ENCODE assay signal across 13 cellular contexts in genomic region chr6:83183082-83183828, GRCh38. TPM values are rescaled to one million over a fixed set of nuclear protein-coding genes. Genes with fewer than 3 reads are reported as not detected.
DNase-seq lines count a peak whose midpoint lies in the region; ATAC-seq, FAIRE-seq and TF ChIP-seq lines count a peak whose summit lies in the region.
"Had no signal": no experiment of that assay in that cellular context is flagged by ENCODE, and none has a peak within 500 bp of the region (broad histone marks: within the 10 kb centered on the region; RNA-seq: fewer than 3 reads in every experiment).

No MANE protein-coding gene starts in this region.

- ATAC-seq in HG03469 (IDR thresholded peaks at IDR 0.05; ENCODE audit: unreplicated experiment): no peak

- FAIRE-seq in RCC 7860 (lab: Jason Lieb, UNC): peak; percentile 97

- DNase-seq in AG10803 (ENCODE audit: low read depth) (peak; percentile 90), RCC 7860 (ENCODE audit: low spot score) (peak; percentile 96), epithelial cell of esophagus (ENCODE audit: low read depth) (peak; percentile 94), NCI-H446 treated with DMSO at 0.1 percent for 48 hours (lab: John Stamatoyannopoulos, UW) (no peak), NCI-H748 treated with DMSO at 0.1 percent for 48 hours (lab: John Stamatoyannopoulos, UW) (no peak), A673 (ENCODE audit: low spot score) (no peak)
- DNase-seq: activated CD4-positive, alpha-beta T cell treated with anti-CD3 and anti-CD28 coated beads for 1 hour; activated naive CD8-positive, alpha-beta T cell treated with anti-CD3 and anti-CD28 coated beads, Interleukin-2, amount 10 ng/mL, durations not matched to agents 7 days and 5 days; CD4-positive, alpha-beta memory T cell; head of caudate nucleus had no signal

- no TSS peak for BruUV-seq in A673 (replicated peaks; lab: Mats Ljungman, UMichigan)

- H3K4me3 ChIP-seq in AG10803 (ENCODE audit: low read length) (no peak overlapping the region), epithelial cell of esophagus (ENCODE audit: low read length) (no peak overlapping the region), mesodermal cell (ENCODE audit: extremely low read depth, insufficient read depth, low read length, poor library complexity, severe bottlenecking) (no peak overlapping the region), A673 (ENCODE audit: low read depth, low read length, poor library complexity, severe bottlenecking) (no peak overlapping the region)

- no peak for TF ChIP-seq CTCF in AG10803 (conservative IDR thresholded peaks at IDR 0.05; ENCODE audit: low read length)
- TF ChIP-seq CTCF in epithelial cell of esophagus (IDR thresholded peaks at IDR 0.05; ENCODE audit: insufficient read depth, low read depth, low read length, missing control alignments): no peak
- TF ChIP-seq CTCF in A673 (conservative IDR thresholded peaks at IDR 0.05; ENCODE audit: low read depth, low read length): no peak

- POLR2A ChIA-PET in A673 (lab: Charles Lee; ENCODE audit: low non-redundant PET): interaction anchor here (0.5 kb wide), 1 partner anchor 32 kb away, joined by 3 read pairs; no protein-coding TSS in a partner anchor

- H3K4me1 ChIP-seq in mesodermal cell (ENCODE audit: control insufficient read depth, insufficient read depth, low read length, poor library complexity, severe bottlenecking): peaks cover 14% of the 10 kb centered on the region
- H3K4me1 ChIP-seq in A673 (ENCODE audit: insufficient read depth, low read length, poor library complexity, severe bottlenecking): peaks cover 2% of the 10 kb centered on the region

- H3K27me3 ChIP-seq in A673 (replicated peaks; ENCODE audit: insufficient read depth, low read depth, low read length, poor library complexity): no peaks in the 10 kb centered on the region
- H3K27me3 ChIP-seq: neutrophil had no signal

- intact Hi-C loops in A673 (cut with micrococcal nuclease; ENCODE audit: unreplicated experiment): no loop called here

- H3K36me3 ChIP-seq in mesodermal cell (ENCODE audit: control insufficient read depth, insufficient read depth, low read length): peaks cover 82% of the 10 kb centered on the region
- H3K36me3 ChIP-seq in A673 (ENCODE audit: insufficient read depth, low read length, poor library complexity, severe bottlenecking): peaks cover 86% of the 10 kb centered on the region

- peak overlapping the region; percentile 88 for H3K27ac ChIP-seq in mesodermal cell (ENCODE audit: low read depth, low read length, severe bottlenecking)
- H3K27ac ChIP-seq in A673 (ENCODE audit: low read depth, low read length, poor library complexity, severe bottlenecking): no peak overlapping the region
- H3K27ac ChIP-seq: neutrophil had no signal

- CTCF ChIA-PET in A673 (lab: Charles Lee): no interaction called here

- 78 to 92% methylated on average over 4 to 8 of the region's 9 CpGs for WGBS in mesodermal cell (ENCODE audit: insufficient coverage in 2 of 2), 2 experiments

- no peaks in the 10 kb centered on the region for H3K9me3 ChIP-seq in mesodermal cell (ENCODE audit: control insufficient read depth, low read length)
- H3K9me3 ChIP-seq in A673 (ENCODE audit: low read depth, low read length, poor library complexity, severe bottlenecking): no peaks in the 10 kb centered on the region
- H3K9me3 ChIP-seq: neutrophil had no signal

RNA-seq across cellular contexts. Expression of gene PGM3, which starts 9.8 kb away (rescaled TPM):
- polyA plus RNA-seq in mesodermal cell (2013, experiment 1 of 2): 83.6 TPM
- 90.7 TPM for polyA plus RNA-seq in mesodermal cell (2013, experiment 2 of 2)
- total RNA-seq in A673 (2021): 55.4 and 71.7 TPM in 2 replicates

RNA-seq across cellular contexts. Expression of gene RWDD2A, which starts 9.9 kb away (rescaled TPM):
- polyA plus RNA-seq in mesodermal cell (2013, experiment 1 of 2): 7.0 TPM
- polyA plus RNA-seq in mesodermal cell (2013, experiment 2 of 2): 6.6 TPM
- 2.4 and 3.6 TPM in 2 replicates for total RNA-seq in A673 (2021)

Comparison
In these comparisons a context has a peak if more than half of its experiments do, and no peak if none do; other contexts are left out.
1. DNase-seq: peak in AG10803 (single experiment), RCC 7860 (single experiment) and epithelial cell of esophagus (single experiment); none in NCI-H446 treated with DMSO at 0.1 percent for 48 hours (single experiment), NCI-H748 treated with DMSO at 0.1 percent for 48 hours (single experiment) and A673 (single experiment).